ENCODE assay signal across 1 cellular context in the genomic region with DNA sequence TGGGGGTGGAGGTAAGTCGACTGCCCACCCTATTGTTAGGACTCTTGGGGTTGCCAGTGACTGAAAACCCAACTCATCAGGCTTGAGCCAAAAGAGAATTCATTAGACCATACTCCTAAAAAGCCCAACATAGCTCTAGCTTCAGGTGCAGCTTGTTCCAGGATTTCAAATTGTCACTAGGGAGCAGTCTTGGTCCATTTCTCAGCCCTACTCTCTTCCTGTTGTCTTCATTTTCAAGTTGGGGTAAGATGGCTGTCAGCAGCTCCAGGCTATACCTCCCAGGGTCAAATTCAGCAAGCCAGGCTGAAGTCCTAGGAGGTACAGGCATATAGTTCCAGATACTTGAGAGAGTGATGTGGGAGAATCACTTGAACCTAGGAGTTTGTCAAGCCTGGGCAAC.
TF ChIP-seq lines count a peak whose summit lies in the region.

No MANE protein-coding gene starts in this region.

TF ChIP-seq in SK-N-SH treated with all-trans-retinoic acid at 6 μM for 48 hours, 23 proteins besides CTCF, POLR2A, EP300 and RAD21 (continued from another document):
- TF ChIP-seq, protein P1, sequence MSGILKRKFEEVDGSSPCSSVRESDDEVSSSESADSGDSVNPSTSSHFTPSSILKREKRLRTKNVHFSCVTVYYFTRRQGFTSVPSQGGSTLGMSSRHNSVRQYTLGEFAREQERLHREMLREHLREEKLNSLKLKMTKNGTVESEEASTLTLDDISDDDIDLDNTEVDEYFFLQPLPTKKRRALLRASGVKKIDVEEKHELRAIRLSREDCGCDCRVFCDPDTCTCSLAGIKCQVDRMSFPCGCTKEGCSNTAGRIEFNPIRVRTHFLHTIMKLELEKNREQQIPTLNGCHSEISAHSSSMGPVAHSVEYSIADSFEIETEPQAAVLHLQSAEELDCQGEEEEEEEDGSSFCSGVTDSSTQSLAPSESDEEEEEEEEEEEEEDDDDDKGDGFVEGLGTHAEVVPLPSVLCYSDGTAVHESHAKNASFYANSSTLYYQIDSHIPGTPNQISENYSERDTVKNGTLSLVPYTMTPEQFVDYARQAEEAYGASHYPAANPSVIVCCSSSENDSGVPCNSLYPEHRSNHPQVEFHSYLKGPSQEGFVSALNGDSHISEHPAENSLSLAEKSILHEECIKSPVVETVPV (CRISPR knock-in tag; IDR thresholded peaks at IDR 0.05), result no peak
- no peak for TF ChIP-seq ZNF8 (CRISPR knock-in tag; IDR thresholded peaks at IDR 0.05)
TF ChIP-seq in SK-N-SH treated with all-trans-retinoic acid at 6 μM for 48 hours: peak in this region for 0.
